In the genomic region with DNA sequence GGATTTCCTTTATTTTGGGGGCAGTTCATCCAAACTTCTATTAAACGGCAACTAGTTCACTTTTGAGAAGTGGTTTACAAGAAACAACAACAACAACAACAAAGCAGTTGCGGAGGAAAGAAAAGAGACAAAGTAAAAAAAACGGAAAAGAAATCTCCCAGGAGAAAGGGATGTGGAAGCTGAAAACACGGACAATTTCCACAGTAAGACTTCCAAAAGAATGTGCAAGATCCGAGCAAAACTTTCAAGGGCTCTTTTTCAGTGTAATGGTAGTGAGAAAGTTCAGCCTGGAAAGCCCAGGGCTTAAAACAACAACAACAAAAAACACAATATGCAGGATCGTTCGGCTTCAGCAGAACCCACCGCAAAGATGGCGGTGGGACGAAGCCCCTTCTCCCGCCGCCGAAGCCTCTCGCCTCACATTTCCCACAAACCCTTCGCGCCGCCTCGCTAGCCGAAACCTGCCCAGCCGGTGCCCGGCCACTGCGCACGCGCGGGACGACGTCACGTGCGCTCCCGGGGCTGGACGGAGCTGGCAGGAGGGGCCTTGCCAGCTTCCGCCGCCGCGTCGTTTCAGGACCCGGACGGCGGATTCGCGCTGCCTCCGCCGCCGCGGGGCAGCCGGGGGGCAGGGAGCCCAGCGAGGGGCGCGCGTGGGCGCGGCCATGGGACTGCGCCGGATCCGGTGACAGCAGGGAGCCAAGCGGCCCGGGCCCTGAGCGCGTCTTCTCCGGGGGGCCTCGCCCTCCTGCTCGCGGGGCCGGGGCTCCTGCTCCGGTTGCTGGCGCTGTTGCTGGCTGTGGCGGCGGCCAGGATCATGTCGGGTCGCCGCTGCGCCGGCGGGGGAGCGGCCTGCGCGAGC, we compare ENCODE assay signal across 8 cellular contexts. TPM values are rescaled to one million over a fixed set of nuclear protein-coding genes. Genes with fewer than 3 reads are reported as not detected.
DNase-seq lines count a peak whose midpoint lies in the region; ATAC-seq and TF ChIP-seq lines count a peak whose summit lies in the region.

A gene (plus strand): TSS at position 553 of the 862 bp plus-strand sequence. CDS start 265 bp downstream, at position 818.

- peaks cover 20% of the 10 kb centered on the region for H3K36me3 Mint-ChIP-seq in nephron (ENCODE audit: low read depth)

- peak within 1 kb of the TSS; percentile 80 for H3K9ac ChIP-seq in ES-I3 (ENCODE audit: low read depth, low read length)

- peak; percentile 96 for DNase-seq in H7
- peak; percentile 92 for DNase-seq in M059J (ENCODE audit: low read depth)
- peak; percentile 29 for DNase-seq in SHP77 treated with DMSO at 0.1 percent for 48 hours (lab: John Stamatoyannopoulos, UW)
- peak; percentile 97 for DNase-seq in activated effector memory CD4-positive, alpha-beta T cell treated with anti-CD3 and anti-CD28 coated beads, Interleukin-2, amount 50 U/mL, for 16 hours
- peak; percentile 89 for DNase-seq in fibroblast of the aortic adventitia (ENCODE audit: low read depth)
- peak; percentile 97 for DNase-seq in stimulated activated naive CD8-positive, alpha-beta T cell treated with anti-CD3 and anti-CD28 coated beads, Interleukin-15, Interleukin-2, amounts not matched to agents 100 U/mL and 50 U/mL, for 24 hours

- no peaks in the 10 kb centered on the region for H3K9me3 ChIP-seq in ES-I3 (ENCODE audit: control insufficient read depth, insufficient read depth, low read length)

- ATAC-seq in stimulated activated naive CD8-positive, alpha-beta T cell treated with anti-CD3 and anti-CD28 coated beads, Interleukin-15, Interleukin-2, amounts not matched to agents 100 U/mL and 50 U/mL, for 24 hours, result peak; percentile 73

- H3K27me3 Mint-ChIP-seq in nephron (ENCODE audit: low read depth), result no peaks in the 10 kb centered on the region

- H3K4me1 ChIP-seq in ES-I3 (ENCODE audit: insufficient read depth, low read length), result peaks cover 8% of the 10 kb centered on the region

- no peak for TF ChIP-seq CTCF in fibroblast of the aortic adventitia (IDR thresholded peaks at IDR 0.05; ENCODE audit: insufficient read depth, low read length)
- TF ChIP-seq CTCF in nephron (IDR thresholded peaks at IDR 0.05; ENCODE audit: unreplicated experiment in 3 of 3), result no peak

- H3K4me3 Mint-ChIP-seq in nephron, result peak within 1 kb of the TSS; percentile 97 to 100 (median 98)

- H3K4me3 ChIP-seq in H7 (ENCODE audit: insufficient read depth, low read depth, low read length) (peak within 1 kb of the TSS; percentile 97), fibroblast of the aortic adventitia (ENCODE audit: low read depth, low read length) (peak within 1 kb of the TSS; percentile 91)

- peak within 1 kb of the TSS; percentile 98 to 99 (median 99) for H3K27ac Mint-ChIP-seq in nephron

- no peaks in the 10 kb centered on the region for H3K36me3 ChIP-seq in ES-I3 (ENCODE audit: insufficient read depth, low read length)
- H3K36me3 ChIP-seq in H7 (replicated peaks; ENCODE audit: control insufficient read depth, insufficient read depth, low read length), result no peaks in the 10 kb centered on the region; the same call in 1 of the 2 replicates

- H3K27me3 ChIP-seq in H7 (ENCODE audit: control insufficient read depth, insufficient read depth, low read length), result no peaks in the 10 kb centered on the region

- H3K4me1 Mint-ChIP-seq in nephron, result peaks cover 46% of the 10 kb centered on the region

- H3K9me3 Mint-ChIP-seq in nephron, result no peaks in the 10 kb centered on the region

RNA-seq across cellular contexts. Expression of the gene that starts here (rescaled TPM):
- 27.4 and 38.2 TPM in 2 replicates for total RNA-seq in H7 (2014; rRNA removed; shearing (Covaris generic))
- 17.3 and 30.0 TPM in 2 replicates for total RNA-seq in M059J (2014; rRNA removed; shearing (Covaris generic))
- 41.5 and 51.2 TPM in 2 replicates for total RNA-seq in fibroblast of the aortic adventitia (ENCODE audit: low replicate concordance)

Comparison
In these comparisons a context has a peak if more than half of its experiments do, and no peak if none do; other contexts are left out.
1. Peak in every context shown above with its lines: DNase-seq, ATAC-seq and H3K4me3 ChIP-seq.
2. DNase-seq: peak in every context shown above with its lines; median percentile 97 in activated effector memory CD4-positive, alpha-beta T cell treated with anti-CD3 and anti-CD28 coated beads, Interleukin-2, amount 50 U/mL, for 16 hours; 97 in stimulated activated naive CD8-positive, alpha-beta T cell treated with anti-CD3 and anti-CD28 coated beads, Interleukin-15, Interleukin-2, amounts not matched to agents 100 U/mL and 50 U/mL, for 24 hours; 96 in H7; 92 in M059J; 89 in fibroblast of the aortic adventitia; 29 in SHP77 treated with DMSO at 0.1 percent for 48 hours.